Comparison of ENCODE assay signal across 8 cellular contexts in genomic region chr7:17940302-17941170, GRCh38. TPM values are rescaled to one million over a fixed set of nuclear protein-coding genes. Genes with fewer than 3 reads are reported as not detected.
A peak's percentile ranks its signal among the peaks of the same experiment; 100 is the strongest.
DNase-seq lines count a peak whose midpoint lies in the region; ATAC-seq and TF ChIP-seq lines count a peak whose summit lies in the region.

A gene with protein sequence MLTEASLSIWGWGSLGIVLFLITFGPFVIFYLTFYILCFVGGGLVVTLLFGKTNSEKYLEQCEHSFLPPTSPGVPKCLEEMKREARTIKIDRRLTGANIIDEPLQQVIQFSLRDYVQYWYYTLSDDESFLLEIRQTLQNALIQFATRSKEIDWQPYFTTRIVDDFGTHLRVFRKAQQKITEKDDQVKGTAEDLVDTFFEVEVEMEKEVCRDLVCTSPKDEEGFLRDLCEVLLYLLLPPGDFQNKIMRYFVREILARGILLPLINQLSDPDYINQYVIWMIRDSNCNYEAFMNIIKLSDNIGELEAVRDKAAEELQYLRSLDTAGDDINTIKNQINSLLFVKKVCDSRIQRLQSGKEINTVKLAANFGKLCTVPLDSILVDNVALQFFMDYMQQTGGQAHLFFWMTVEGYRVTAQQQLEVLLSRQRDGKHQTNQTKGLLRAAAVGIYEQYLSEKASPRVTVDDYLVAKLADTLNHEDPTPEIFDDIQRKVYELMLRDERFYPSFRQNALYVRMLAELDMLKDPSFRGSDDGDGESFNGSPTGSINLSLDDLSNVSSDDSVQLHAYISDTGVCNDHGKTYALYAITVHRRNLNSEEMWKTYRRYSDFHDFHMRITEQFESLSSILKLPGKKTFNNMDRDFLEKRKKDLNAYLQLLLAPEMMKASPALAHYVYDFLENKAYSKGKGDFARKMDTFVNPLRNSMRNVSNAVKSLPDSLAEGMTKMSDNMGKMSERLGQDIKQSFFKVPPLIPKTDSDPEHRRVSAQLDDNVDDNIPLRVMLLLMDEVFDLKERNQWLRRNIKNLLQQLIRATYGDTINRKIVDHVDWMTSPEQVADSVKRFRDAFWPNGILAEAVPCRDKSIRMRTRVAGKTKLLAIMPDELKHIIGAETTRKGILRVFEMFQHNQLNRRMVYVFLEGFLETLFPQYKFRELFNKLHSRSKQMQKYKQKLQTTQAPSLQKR (minus strand): TSS chr7:17940494. CDS start chr7:17940295, 199 bp downstream.

- intact Hi-C loops in right cardiac atrium (cut with DNase I): no loop called here
- intact Hi-C loops in vagina (cut with DNase I): no loop called here

- H3K27me3 ChIP-seq in right cardiac atrium (ENCODE audit: control insufficient read depth, insufficient read depth) (no peaks in the 10 kb centered on the region), vagina (no peaks in the 10 kb centered on the region)

- H3K27ac ChIP-seq in right cardiac atrium (ENCODE audit: low read length): peak within 1 kb of the TSS; percentile 87
- peak within 1 kb of the TSS; percentile 99 for H3K27ac ChIP-seq in vagina

- H3K9me3 ChIP-seq in right cardiac atrium (ENCODE audit: control insufficient read depth, low read length): no peaks in the 10 kb centered on the region
- no peaks in the 10 kb centered on the region for H3K9me3 ChIP-seq in vagina

- H3K4me1 ChIP-seq in right cardiac atrium (ENCODE audit: control insufficient read depth, insufficient read depth, low read length): no peaks in the 10 kb centered on the region
- H3K4me1 ChIP-seq in vagina: peaks cover 48% of the 10 kb centered on the region

- under 1% methylated on average over 78 of the region's 78 CpGs for WGBS in right cardiac atrium

- ATAC-seq in GM18499 (IDR thresholded peaks at IDR 0.05; ENCODE audit: insufficient read depth, unreplicated experiment): peak; percentile 61
- ATAC-seq in HG02943 (IDR thresholded peaks at IDR 0.05; ENCODE audit: low read depth, unreplicated experiment): peak; percentile 95
- peak; percentile 99 for ATAC-seq in right cardiac atrium

- H3K36me3 ChIP-seq in vagina: no peaks in the 10 kb centered on the region

- DNase-seq in NCI-H187 (lab: John Stamatoyannopoulos, UW) (peak; percentile 70 to 78), T-helper 2 cell (peak; percentile 82 to 94 (median 85)), anterior cingulate cortex (lab: John Stamatoyannopoulos, UW) (peak; percentile 53 to 94 (median 87)), right cardiac atrium (peak; percentile 94 to 97 (median 97)), putamen (ENCODE audit: low spot score) (peak; percentile 91), vagina (ENCODE audit: extremely low spot score in 2 of 2) (peak in 1 of 2 donors; percentile 92)

- TF ChIP-seq CTCF in vagina (IDR thresholded peaks at IDR 0.05): peak in 1 of 3 experiments; percentile 39

- H3K4me3 ChIP-seq in right cardiac atrium (ENCODE audit: low read length): peak within 1 kb of the TSS; percentile 77
- peak within 1 kb of the TSS; percentile 89 to 93 for H3K4me3 ChIP-seq in vagina

- TF ChIP-seq POLR2A in vagina (IDR thresholded peaks at IDR 0.05): peak in 1 of 2 donors; percentile 79

RNA-seq across cellular contexts. Expression of the gene that starts here (rescaled TPM):
- 10 to 100 TPM; 41.9 to 50.8 (median 47.9) TPM for total RNA-seq in right cardiac atrium
- polyA plus RNA-seq in right cardiac atrium: 11.4 TPM
- 67.3 TPM for total RNA-seq in vagina
